Comparison of ENCODE assay signal across 17 cellular contexts in the genomic region with DNA sequence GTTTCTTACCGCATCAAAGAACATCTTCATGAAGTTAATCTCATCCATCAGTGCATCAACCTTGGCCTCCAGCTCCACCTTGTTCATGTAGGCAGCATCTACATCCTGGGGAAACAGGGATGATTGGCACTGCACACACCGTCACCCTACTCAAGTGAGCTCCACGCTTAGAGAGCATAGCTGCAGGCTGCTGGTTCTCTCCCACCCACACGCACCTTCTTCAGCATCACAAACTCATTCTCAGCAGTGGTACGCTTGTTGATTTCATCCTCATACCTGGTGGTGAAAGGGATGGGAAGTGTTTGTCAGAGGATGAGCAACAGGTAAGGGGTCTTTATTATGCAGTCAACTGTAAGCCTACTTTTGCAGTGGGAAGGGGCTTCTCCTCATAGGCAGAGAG. TPM values are rescaled to one million over a fixed set of nuclear protein-coding genes. Genes with fewer than 3 reads are reported as not detected.
"Had no signal": no experiment of that assay in that cellular context is flagged by ENCODE, and none has a peak within 500 bp of the region (broad histone marks: within the 10 kb centered on the region; RNA-seq: fewer than 3 reads in every experiment).

No MANE protein-coding gene starts in this region.

- H3K36me3 ChIP-seq: right lobe of liver, spleen, upper lobe of left lung had no signal

- H3K4me1 ChIP-seq: right lobe of liver, spleen, upper lobe of left lung had no signal

- DNase-seq: activated CD4-positive, alpha-beta T cell treated with anti-CD3 and anti-CD28 coated beads for 4 hours; activated gamma-delta T cell; activated naive CD8-positive, alpha-beta T cell treated with anti-CD3 and anti-CD28 coated beads for 36 hours; activated T-cell treated with anti-CD3 and anti-CD28 coated beads, Interleukin-2, amount 50 U/mL, for 4 hours; posterior cingulate gyrus; right lobe of liver; spleen; stimulated activated CD4-positive, alpha-beta T cell treated with anti-CD3 and anti-CD28 coated beads, Interleukin-1b, Interleukin-23, amount 100 ng/mL, for 48 hours; T-helper 1 cell; upper lobe of left lung had no signal

- ATAC-seq: activated T-cell treated with anti-CD3 and anti-CD28 coated beads, Interleukin-2, amount 50 U/mL, for 4 hours; right lobe of liver; stimulated activated memory B cell treated with anti-CD40 and anti-IgM and Interleukin-4, amounts not matched to agents 10 μg/mL and 1 μg/mL and 100 μg/mL, for 72 hours had no signal

- H3K4me3 ChIP-seq: hepatocyte, right lobe of liver, SK-N-MC, spleen, upper lobe of left lung had no signal

- H3K27me3 ChIP-seq: hepatocyte, right lobe of liver had no signal

- H3K9me3 ChIP-seq: right lobe of liver, spleen, upper lobe of left lung had no signal

- H3K27ac ChIP-seq: hepatocyte, right lobe of liver, SK-N-MC, spleen, upper lobe of left lung had no signal

RNA-seq across cellular contexts. Expression of a gene that starts 2.3 kb away (rescaled TPM):
- total RNA-seq: activated naive CD8-positive, alpha-beta T cell treated with anti-CD3 and anti-CD28 coated beads for 36 hours; activated T-cell treated with anti-CD3 and anti-CD28 coated beads, Interleukin-2, amount 50 U/mL, for 4 hours; kidney epithelial cell; liver had no signal

RNA-seq across cellular contexts. Expression of a gene that starts 24.8 kb away (rescaled TPM):
- total RNA-seq: activated naive CD8-positive, alpha-beta T cell treated with anti-CD3 and anti-CD28 coated beads for 36 hours; activated T-cell treated with anti-CD3 and anti-CD28 coated beads, Interleukin-2, amount 50 U/mL, for 4 hours; spleen had no signal

RNA-seq across cellular contexts. Expression of a gene that starts 35.1 kb away (rescaled TPM):
- total RNA-seq: activated naive CD8-positive, alpha-beta T cell treated with anti-CD3 and anti-CD28 coated beads for 36 hours; activated T-cell treated with anti-CD3 and anti-CD28 coated beads, Interleukin-2, amount 50 U/mL, for 4 hours; hepatocyte; kidney epithelial cell; liver; mesothelial cell of epicardium; right lobe of liver; spleen; subcutaneous adipose tissue; upper lobe of left lung had no signal
- polyA plus RNA-seq: hepatocyte, liver, spleen had no signal

RNA-seq across cellular contexts. Expression of a gene that starts 44.3 kb away (rescaled TPM):
- total RNA-seq: activated naive CD8-positive, alpha-beta T cell treated with anti-CD3 and anti-CD28 coated beads for 36 hours; activated T-cell treated with anti-CD3 and anti-CD28 coated beads, Interleukin-2, amount 50 U/mL, for 4 hours; kidney epithelial cell; mesothelial cell of epicardium; spleen; subcutaneous adipose tissue; upper lobe of left lung had no signal
- polyA plus RNA-seq: liver had no signal

RNA-seq across cellular contexts. Expression of a gene that starts 55.8 kb away (rescaled TPM):
- total RNA-seq: activated naive CD8-positive, alpha-beta T cell treated with anti-CD3 and anti-CD28 coated beads for 36 hours; activated T-cell treated with anti-CD3 and anti-CD28 coated beads, Interleukin-2, amount 50 U/mL, for 4 hours; hepatocyte; kidney epithelial cell; liver; mesothelial cell of epicardium; right lobe of liver; spleen; subcutaneous adipose tissue; upper lobe of left lung had no signal
- polyA plus RNA-seq: hepatocyte, liver, spleen had no signal
